Comparison of ENCODE assay signal across 14 cellular contexts in the genomic region with DNA sequence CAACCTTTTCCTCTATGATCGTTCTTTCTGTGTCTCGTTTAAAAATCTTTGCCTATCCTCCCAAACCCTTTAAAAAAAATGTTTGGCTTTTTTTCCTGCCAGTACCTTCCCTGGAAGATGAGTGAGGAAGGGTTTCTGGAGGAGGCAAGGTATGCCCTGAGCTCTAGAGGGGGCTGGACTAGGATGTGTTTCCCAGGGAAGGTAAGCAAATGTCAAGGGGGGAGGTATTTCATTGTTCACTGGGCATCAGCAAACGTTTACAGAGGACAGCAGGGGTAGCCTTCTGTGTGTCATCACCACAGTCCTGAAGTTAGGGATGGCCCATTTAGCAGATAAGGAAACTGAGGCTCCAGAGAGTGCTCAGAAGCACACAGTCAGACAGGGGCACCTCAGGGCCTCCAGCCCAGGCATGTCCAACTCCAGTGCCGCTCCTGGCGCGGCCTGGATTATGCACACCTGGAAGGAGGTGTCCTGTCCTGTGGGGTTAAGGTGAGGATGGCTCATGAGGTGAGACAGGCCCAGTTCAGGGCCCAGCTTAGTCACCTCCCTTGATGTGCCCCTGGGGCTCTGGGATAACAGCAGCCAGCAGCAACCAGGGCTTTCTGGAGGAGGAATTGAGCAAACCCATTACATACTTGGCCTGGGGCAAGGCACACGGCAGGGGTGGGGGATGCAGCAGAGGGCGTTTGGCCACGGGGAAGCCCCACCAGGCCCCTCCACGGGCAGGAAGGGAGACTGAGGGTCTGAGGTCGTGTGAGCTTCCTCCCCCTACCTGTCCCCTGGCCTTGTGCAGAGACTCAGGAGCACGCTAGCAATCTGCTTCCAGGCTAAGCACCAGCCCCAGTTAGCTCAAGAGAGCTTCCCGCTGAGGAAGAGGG.
A peak's percentile ranks its signal among the peaks of the same experiment; 100 is the strongest.
DNase-seq lines count a peak whose midpoint lies in the region; ATAC-seq and TF ChIP-seq lines count a peak whose summit lies in the region.
"Had no signal": no experiment of that assay in that cellular context is flagged by ENCODE, and none has a peak within 500 bp of the region (broad histone marks: within the 10 kb centered on the region; RNA-seq: fewer than 3 reads in every experiment).

No MANE protein-coding gene starts in this region.

- H3K9ac ChIP-seq in BLaER1 = no peak overlapping the region
- H3K9ac ChIP-seq in HUES48 (ENCODE audit: low read depth, low read length) = no peak overlapping the region
- H3K9ac ChIP-seq: parathyroid adenoma, SK-N-SH had no signal

- in situ Hi-C loops in ACHN (cut with HindIII; ENCODE audit: low pct_ligation_motif_present, low pct_unique_long_range_greater_than_20kb, low sequenced_read_pairs) = no loop called here

- no peaks in the 10 kb centered on the region for H3K36me3 ChIP-seq in BLaER1
- H3K36me3 ChIP-seq in HUES48 (ENCODE audit: control insufficient read depth, insufficient read depth, low read length) = no peaks in the 10 kb centered on the region
- H3K36me3 ChIP-seq: suprapubic skin had no signal

- H4K20me1 ChIP-seq in BLaER1 = peaks cover 27% of the 10 kb centered on the region

- peaks cover 57% of the 10 kb centered on the region for H3K27me3 ChIP-seq in BLaER1
- H3K27me3 ChIP-seq in HUES48 (ENCODE audit: control insufficient read depth, insufficient read depth, low read length) = peaks cover 32% of the 10 kb centered on the region

- H3K4me3 ChIP-seq in BLaER1 (peak overlapping the region; percentile 32; the same call in 1 of the 2 replicates), HUES48 (ENCODE audit: low read depth, low read length) (peak overlapping the region; percentile 44; the same call in 1 of the 2 replicates), coronary artery (peak overlapping the region; percentile 63)
- H3K4me3 ChIP-seq: GM12878 had no signal

- TF ChIP-seq CTCF in coronary artery (IDR thresholded peaks at IDR 0.05) = no peak

- no peak for DNase-seq in coronary artery (ENCODE audit: low spot score)
- peak; percentile 84 for DNase-seq in mesenteric fat pad (ENCODE audit: low spot score)
- DNase-seq in ACHN = no peak
- DNase-seq: AML-193, DND-41 had no signal

- H3K4me2 ChIP-seq in BLaER1 = peak overlapping the region; percentile 71
- H3K4me2 ChIP-seq: SK-N-SH had no signal

- ATAC-seq in GM18909 (IDR thresholded peaks at IDR 0.05; ENCODE audit: poor library complexity, unreplicated experiment) = no peak
- no peak for ATAC-seq in GM19463 (IDR thresholded peaks at IDR 0.05; ENCODE audit: unreplicated experiment)
- ATAC-seq in GM19467 (IDR thresholded peaks at IDR 0.05; ENCODE audit: unreplicated experiment) = no peak

- H3K9me3 ChIP-seq in BLaER1 (no peaks in the 10 kb centered on the region), HUES48 (ENCODE audit: control insufficient read depth, insufficient read depth, low read length) (no peaks in the 10 kb centered on the region)
- H3K9me3 ChIP-seq: SK-N-SH, suprapubic skin had no signal

- H3K4me1 ChIP-seq in BLaER1 (peaks cover 12% of the 10 kb centered on the region; the same call in 1 of the 2 replicates), HUES48 (ENCODE audit: control insufficient read depth, insufficient read depth, low read length) (peaks cover 24% of the 10 kb centered on the region)
- H3K4me1 ChIP-seq: parathyroid adenoma had no signal

- H3K27ac ChIP-seq in BLaER1 (no peak overlapping the region), HUES48 (ENCODE audit: low read depth, low read length) (no peak overlapping the region), coronary artery (no peak overlapping the region)
- H3K27ac ChIP-seq: parathyroid adenoma, suprapubic skin had no signal
